8 cellular contexts compared by ENCODE assay signal in genomic region chr7:102284891-102285540, GRCh38. TPM values are rescaled to one million over a fixed set of nuclear protein-coding genes. Genes with fewer than 3 reads are reported as not detected.
DNase-seq lines count a peak whose midpoint lies in the region; ATAC-seq and TF ChIP-seq lines count a peak whose summit lies in the region.

No MANE protein-coding gene starts in this region.

- intact Hi-C loops in lower lobe of right lung (cut with DNase I) (no loop called here), transverse colon (cut with DNase I; ENCODE audit: low total_unique reads) (no loop called here)

- TF ChIP-seq EP300 in transverse colon (IDR thresholded peaks at IDR 0.05; ENCODE audit: low read depth), result no peak

- no peaks in the 10 kb centered on the region for H3K36me3 Mint-ChIP-seq in activated T-helper 17 cell treated with anti-CD3 and anti-CD28 coated beads, Interleukin-2, amount 50 U/mL, for 72 hours (ENCODE audit: low read depth)

- no peak for TF ChIP-seq CTCF in lower lobe of right lung (IDR thresholded peaks at IDR 0.05)
- no peak for TF ChIP-seq CTCF in transverse colon (IDR thresholded peaks at IDR 0.05)

- H3K36me3 ChIP-seq in lower lobe of right lung, result no peaks in the 10 kb centered on the region
- H3K36me3 ChIP-seq in transverse colon, result no peaks in the 10 kb centered on the region

- H3K4me1 Mint-ChIP-seq in activated T-helper 17 cell treated with anti-CD3 and anti-CD28 coated beads, Interleukin-2, amount 50 U/mL, for 72 hours, result peaks cover 10% of the 10 kb centered on the region

- H3K4me1 ChIP-seq in lower lobe of right lung (peaks cover 34% of the 10 kb centered on the region), transverse colon (peaks cover 13 to 32% (median 26%) of the 10 kb centered on the region in 4 donors)

- H3K27me3 ChIP-seq in lower lobe of right lung (ENCODE audit: low read depth), result no peaks in the 10 kb centered on the region
- no peaks in the 10 kb centered on the region for H3K27me3 ChIP-seq in transverse colon

- in situ Hi-C loops in transverse colon (cut with MboI; ENCODE audit: low pct_ligation_motif_present in 1 of 4, low pct_unique_long_range_greater_than_20kb in 1 of 4, low sequenced_read_pairs in 3 of 4), result loop anchor here in 2 of 4 donors (10.0 kb wide), 1 partner anchor 110 kb away; the partner anchor contains the start of gene PRKRIP1 (in 2 of the 2)

- H3K4me3 ChIP-seq in lower lobe of right lung (peak overlapping the region; percentile 81), transverse colon (peak overlapping the region in 1 of 4 donors; percentile 5)

- ATAC-seq in activated T-helper 17 cell treated with anti-CD3 and anti-CD28 coated beads, Interleukin-2, amount 50 U/mL, for 72 hours (replicated peaks), result no peak
- ATAC-seq in lower lobe of right lung (peak in 1 of 2 donors; percentile 9), GM21576 (IDR thresholded peaks at IDR 0.05; ENCODE audit: unreplicated experiment) (no peak)

- H3K27ac ChIP-seq in lower lobe of right lung, result peak overlapping the region; percentile 96
- peak overlapping the region in 3 of 4 donors; percentile 78 to 87 (median 80) for H3K27ac ChIP-seq in transverse colon

- peak overlapping the region; percentile 74 for H3K4me3 Mint-ChIP-seq in activated T-helper 17 cell treated with anti-CD3 and anti-CD28 coated beads, Interleukin-2, amount 50 U/mL, for 72 hours

- peak overlapping the region; percentile 56 for H3K27ac Mint-ChIP-seq in activated T-helper 17 cell treated with anti-CD3 and anti-CD28 coated beads, Interleukin-2, amount 50 U/mL, for 72 hours

- 29 to 67% methylated on average over 5 to 17 of the region's 19 CpGs for WGBS in transverse colon (ENCODE audit: low coverage in 1 of 2), 2 donors

- DNase-seq in activated CD4-positive, alpha-beta T cell treated with anti-CD3 and anti-CD28 coated beads, Interleukin-2, amount 50 U/mL, for 48 hours, result peak; percentile 10 to 14
- no peak for DNase-seq in activated CD4-positive, alpha-beta T cell treated with anti-CD3 and anti-CD28 coated beads, Interleukin-2, amount 50 U/mL, for 1 hour
- DNase-seq in lower lobe of right lung (peak; percentile 89), transverse colon (peak; percentile 55), GM19238 (ENCODE audit: insufficient read length, low spot score) (no peak), cortex of kidney (lab: John Stamatoyannopoulos, UW) (no peak)

- TF ChIP-seq POLR2A in transverse colon (IDR thresholded peaks at IDR 0.05), result no peak

- H3K9me3 ChIP-seq in lower lobe of right lung, result no peaks in the 10 kb centered on the region
- H3K9me3 ChIP-seq in transverse colon, result no peaks in the 10 kb centered on the region

- no peaks in the 10 kb centered on the region for H3K9me3 Mint-ChIP-seq in activated T-helper 17 cell treated with anti-CD3 and anti-CD28 coated beads, Interleukin-2, amount 50 U/mL, for 72 hours

- H3K27me3 Mint-ChIP-seq in activated T-helper 17 cell treated with anti-CD3 and anti-CD28 coated beads, Interleukin-2, amount 50 U/mL, for 72 hours, result no peaks in the 10 kb centered on the region

RNA-seq across cellular contexts. Expression of gene SH2B2, which starts 1.7 kb away (rescaled TPM):
- 10 to 100 TPM in 1 of 2 donors, 1 to 10 TPM in 1; 1.7 to 14.2 TPM for total RNA-seq in activated T-helper 17 cell treated with anti-CD3 and anti-CD28 coated beads, Interleukin-2, amount 50 U/mL, for 72 hours
- total RNA-seq in lower lobe of right lung, result 17.0 TPM
- total RNA-seq in transverse colon, result 1 to 10 TPM in 3 of 4 donors, not detected in 1; 2.0 to 7.6 (median 2.2) TPM

Comparison
In these comparisons a context has a peak if more than half of its experiments do, and no peak if none do; other contexts are left out.
1. DNase-seq: peak in activated CD4-positive, alpha-beta T cell treated with anti-CD3 and anti-CD28 coated beads, Interleukin-2, amount 50 U/mL, for 48 hours (2 of 2), lower lobe of right lung (single experiment) and transverse colon (single experiment); none in activated CD4-positive, alpha-beta T cell treated with anti-CD3 and anti-CD28 coated beads, Interleukin-2, amount 50 U/mL, for 1 hour (single experiment), GM19238 (single experiment) and cortex of kidney (single experiment).